15 cellular contexts compared by ENCODE assay signal in the genomic region with DNA sequence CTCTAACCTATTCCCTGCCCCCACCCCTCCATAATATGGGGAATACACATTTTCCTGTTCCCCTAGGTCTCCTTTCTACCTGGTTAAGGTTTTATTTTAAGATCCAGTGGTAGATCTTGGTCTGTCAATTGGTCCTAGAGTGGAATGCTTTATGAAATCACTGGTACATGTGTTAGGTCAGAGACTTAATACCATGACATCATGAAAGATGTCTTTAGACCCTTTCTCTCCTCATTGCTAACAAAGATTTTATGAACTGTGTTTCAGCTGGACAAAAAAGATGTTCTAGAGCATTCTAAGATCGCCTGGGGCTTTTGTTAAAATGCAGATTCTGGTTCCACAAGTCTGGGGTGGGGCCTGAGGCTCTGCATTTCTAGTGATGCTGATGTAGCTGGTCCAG. TPM values are rescaled to one million over a fixed set of nuclear protein-coding genes. Genes with fewer than 3 reads are reported as not detected.
A peak's percentile ranks its signal among the peaks of the same experiment; 100 is the strongest.
DNase-seq lines count a peak whose midpoint lies in the region; ATAC-seq and TF ChIP-seq lines count a peak whose summit lies in the region.
"Had no signal": no experiment of that assay in that cellular context is flagged by ENCODE, and none has a peak within 500 bp of the region (broad histone marks: within the 10 kb centered on the region; RNA-seq: fewer than 3 reads in every experiment).

No MANE protein-coding gene starts in this region.

- 93 to 100% methylated on average over 1 of the region's 1 CpG for WGBS in gastroesophageal sphincter (ENCODE audit: low coverage in 1 of 2), 2 donors
- 96 to 100% methylated on average over 1 of the region's 1 CpG for WGBS in aorta, 2 donors

- intact Hi-C loops in left ventricle myocardium superior (cut with micrococcal nuclease): loop anchor here (5.0 kb wide), 1 partner anchor 100 kb away; no protein-coding TSS in a partner anchor
- intact Hi-C loops in gastrocnemius medialis (cut with DNase I; ENCODE audit: low total_unique reads): no loop called here
- intact Hi-C loops in aorta (cut with DNase I): no loop called here

- H3K9me3 ChIP-seq in right atrium auricular region (no peaks in the 10 kb centered on the region), gastroesophageal sphincter (no peaks in the 10 kb centered on the region), gastrocnemius medialis (no peaks in the 10 kb centered on the region), aorta (ENCODE audit: control insufficient read depth, low read length) (no peaks in the 10 kb centered on the region), Peyer's patch (no peaks in the 10 kb centered on the region)

- H3K4me1 ChIP-seq in right atrium auricular region (peaks cover 0 to 82% of the 10 kb centered on the region in 2 donors), gastroesophageal sphincter (peaks cover 63 to 100% (median 68%) of the 10 kb centered on the region in 3 donors), gastrocnemius medialis (peaks cover 40 to 50% of the 10 kb centered on the region in 2 donors), aorta (ENCODE audit: control insufficient read depth in 1 of 2, insufficient read depth in 2 of 2, low read length in 2 of 2) (peaks cover 20 to 25% of the 10 kb centered on the region in 2 donors), Peyer's patch (peaks cover 5 to 60% (median 13%) of the 10 kb centered on the region in 4 donors)

- ATAC-seq in left ventricle myocardium superior (no peak), gastroesophageal sphincter (no peak), gastrocnemius medialis (no peak), aorta (ENCODE audit: low FRiP score) (no peak), HG02938 (IDR thresholded peaks at IDR 0.05; ENCODE audit: unreplicated experiment) (no peak)
- ATAC-seq: activated CD8-positive, alpha-beta T cell treated with anti-CD3 and anti-CD28 coated beads for 36 hours; activated T-helper 17 cell treated with anti-CD3 and anti-CD28 coated beads, Interleukin-2, amount 50 U/mL, for 72 hours; GM12878 had no signal

- in situ Hi-C loops in gastrocnemius medialis (cut with MboI; ENCODE audit: low sequenced_read_pairs in 4 of 4): loop anchor here in 1 of 4 donors (10.0 kb wide), 1 partner anchor 98 kb away; a partner anchor contains a TSS

- H3K4me3 ChIP-seq in right atrium auricular region (no peak overlapping the region), gastroesophageal sphincter (no peak overlapping the region), gastrocnemius medialis (no peak overlapping the region), aorta (ENCODE audit: low read length in 2 of 2) (no peak overlapping the region), Peyer's patch (no peak overlapping the region)
- H3K4me3 ChIP-seq: GM12878 had no signal

- H3K36me3 ChIP-seq in right atrium auricular region: no peaks in the 10 kb centered on the region
- H3K36me3 ChIP-seq in gastroesophageal sphincter: no peaks in the 10 kb centered on the region
- H3K36me3 ChIP-seq in gastrocnemius medialis: no peaks in the 10 kb centered on the region
- H3K36me3 ChIP-seq in aorta (ENCODE audit: control insufficient read depth in 1 of 2, insufficient read depth in 2 of 2, low read length in 1 of 2): no peaks in the 10 kb centered on the region
- no peaks in the 10 kb centered on the region for H3K36me3 ChIP-seq in Peyer's patch

- H3K27ac ChIP-seq in right atrium auricular region (peak overlapping the region; percentile 97 to 99), gastroesophageal sphincter (peak overlapping the region; percentile 94 to 98 (median 97)), gastrocnemius medialis (peak overlapping the region in 3 of 4 donors; percentile 13 to 98 (median 91)), aorta (ENCODE audit: low read depth in 1 of 2, low read length in 2 of 2) (peak overlapping the region; percentile 75 to 81), Peyer's patch (peak overlapping the region in 2 of 4 donors; percentile 41 to 99)

- DNase-seq in right atrium auricular region (ENCODE audit: low spot score) (no peak), left ventricle myocardium superior (no peak), gastrocnemius medialis (no peak), aorta (no peak), Peyer's patch (no peak), NCI-H1436 (lab: John Stamatoyannopoulos, UW) (no peak)
- DNase-seq: activated CD8-positive, alpha-beta T cell treated with anti-CD3 and anti-CD28 coated beads for 36 hours; CD8-positive, alpha-beta memory T cell; NCI-H2081; SHP77 treated with DMSO at 0.1 percent for 48 hours; stimulated activated CD4-positive, alpha-beta T cell treated with anti-CD3 and anti-CD28 coated beads, Interleukin-15, amount 100 ng/mL, for 24 hours had no signal

- no peak for TF ChIP-seq CTCF in right atrium auricular region (IDR thresholded peaks at IDR 0.05)
- no peak for TF ChIP-seq CTCF in gastroesophageal sphincter (IDR thresholded peaks at IDR 0.05)
- TF ChIP-seq CTCF in gastrocnemius medialis (IDR thresholded peaks at IDR 0.05 in 4 of 5, conservative IDR thresholded peaks at IDR 0.05 in 1 of 5): no peak
- TF ChIP-seq CTCF in Peyer's patch (IDR thresholded peaks at IDR 0.05): no peak

- no peak for TF ChIP-seq EP300 in gastroesophageal sphincter (IDR thresholded peaks at IDR 0.05)

- H3K27me3 ChIP-seq in right atrium auricular region (no peaks in the 10 kb centered on the region), gastroesophageal sphincter (no peaks in the 10 kb centered on the region), gastrocnemius medialis (no peaks in the 10 kb centered on the region), aorta (ENCODE audit: control insufficient read depth in 1 of 2, insufficient read depth in 2 of 2, low read length in 1 of 2) (no peaks in the 10 kb centered on the region), Peyer's patch (no peaks in the 10 kb centered on the region)

- TF ChIP-seq POLR2A in gastroesophageal sphincter (IDR thresholded peaks at IDR 0.05): no peak
- no peak for TF ChIP-seq POLR2A in gastrocnemius medialis (IDR thresholded peaks at IDR 0.05)
- no peak for TF ChIP-seq POLR2A in Peyer's patch (IDR thresholded peaks at IDR 0.05)

RNA-seq across cellular contexts. Expression of a gene that starts 9.1 kb away (rescaled TPM):
- 1,000 to 10,000 TPM; 1,444 to 3,478 TPM for total RNA-seq in right atrium auricular region
- total RNA-seq in left ventricle myocardium superior: 717 TPM
- total RNA-seq in gastroesophageal sphincter: 1,000 to 10,000 TPM; 2,362 to 3,466 (median 3,146) TPM
- total RNA-seq in gastrocnemius medialis: 100 to 1,000 TPM; 487 to 785 (median 662) TPM
- 1,000 to 10,000 TPM in 1 of 2 donors, 100 to 1,000 TPM in 1; 922 to 2,469 TPM for total RNA-seq in aorta
- polyA plus RNA-seq in aorta: 1,000 to 10,000 TPM in 1 of 2 donors, 100 to 1,000 TPM in 1; 451 to 1,099 TPM
- 100 to 1,000 TPM; 364 to 571 (median 480) TPM for total RNA-seq in Peyer's patch
